7 cellular contexts compared by ENCODE assay signal in genomic region chr3:103685940-103686339, GRCh38.
"Had no signal": no experiment of that assay in that cellular context is flagged by ENCODE, and none has a peak within 500 bp of the region (broad histone marks: within the 10 kb centered on the region; RNA-seq: fewer than 3 reads in every experiment).

No MANE protein-coding gene starts in this region.

- FAIRE-seq: H54, HTR-8/SVneo had no signal

- DNase-seq: GOT3, H9, HCEC 1CT, KBM-7 had no signal

- H3K9ac ChIP-seq: KMS-11 had no signal

- H3K4me2 ChIP-seq: KMS-11 had no signal

- H3K27ac ChIP-seq: KMS-11 had no signal

- H3K4me3 Mint-ChIP-seq: H9 had no signal

- H3K27ac Mint-ChIP-seq: H9 had no signal
